16 cellular contexts compared by ENCODE assay signal in genomic region chr11:15568440-15568839, GRCh38.
A peak's percentile ranks its signal among the peaks of the same experiment; 100 is the strongest.
DNase-seq lines count a peak whose midpoint lies in the region; TF ChIP-seq lines count a peak whose summit lies in the region.
"Had no signal": no experiment of that assay in that cellular context is flagged by ENCODE, and none has a peak within 500 bp of the region (broad histone marks: within the 10 kb centered on the region; RNA-seq: fewer than 3 reads in every experiment).

No MANE protein-coding gene starts in this region.

- no peak for TF ChIP-seq CTCF in LNCaP clone FGC (IDR thresholded peaks at IDR 0.05; ENCODE audit: control insufficient read depth, extremely low read depth, insufficient read depth)
- no peak for TF ChIP-seq CTCF in nephron (IDR thresholded peaks at IDR 0.05; ENCODE audit: unreplicated experiment in 3 of 3)
- no peak for TF ChIP-seq CTCF in CD14-positive monocyte (IDR thresholded peaks at IDR 0.05)

- intact Hi-C loops in CD14-positive monocyte (cut with micrococcal nuclease) = no loop called here

- H3K9me3 Mint-ChIP-seq in nephron = no peaks in the 10 kb centered on the region
- H3K9me3 Mint-ChIP-seq in CD14-positive monocyte = peaks cover 4 to 20% (median 7%) of the 10 kb centered on the region in 7 donors

- H3K27me3 Mint-ChIP-seq in nephron (ENCODE audit: low read depth) = no peaks in the 10 kb centered on the region
- H3K27me3 Mint-ChIP-seq in CD14-positive monocyte (ENCODE audit: low read depth in 3 of 3) = peaks cover 0 to 4% (median 0%) of the 10 kb centered on the region in 3 donors
- H3K27me3 Mint-ChIP-seq: CD4-positive, CD25-positive, alpha-beta regulatory T cell had no signal

- no peaks in the 10 kb centered on the region for H3K36me3 Mint-ChIP-seq in nephron (ENCODE audit: low read depth)
- no peaks in the 10 kb centered on the region for H3K36me3 Mint-ChIP-seq in CD14-positive monocyte
- H3K36me3 Mint-ChIP-seq: CD4-positive, CD25-positive, alpha-beta regulatory T cell had no signal

- H3K27ac Mint-ChIP-seq in nephron (peak overlapping the region in 2 of 3 experiments; percentile 19 to 93), CD14-positive monocyte (peak overlapping the region in 1 of 7 donors; percentile 3)
- H3K27ac Mint-ChIP-seq: CD4-positive, CD25-positive, alpha-beta regulatory T cell had no signal

- H3K4me1 Mint-ChIP-seq in nephron (peaks cover 21% of the 10 kb centered on the region), CD14-positive monocyte (no peaks in the 10 kb centered on the region)
- H3K4me1 Mint-ChIP-seq: CD4-positive, CD25-positive, alpha-beta regulatory T cell had no signal

- H3K4me3 Mint-ChIP-seq in nephron = no peak overlapping the region
- no peak overlapping the region for H3K4me3 Mint-ChIP-seq in CD14-positive monocyte
- H3K4me3 Mint-ChIP-seq: CD4-positive, CD25-positive, alpha-beta regulatory T cell had no signal

- DNase-seq in SHP77 (lab: John Stamatoyannopoulos, UW) (peak; percentile 4 to 25), SHP77 treated with DMSO at 0.1 percent for 48 hours (lab: John Stamatoyannopoulos, UW) (no peak), LNCaP clone FGC (ENCODE audit: low read depth) (peak; percentile 30), NCI-H510A (lab: John Stamatoyannopoulos, UW) (peak; percentile 30), CD14-positive monocyte (ENCODE audit: low spot score) (no peak)
- DNase-seq in activated effector memory CD4-positive, alpha-beta T cell treated with Interleukin-2 at 50 U/mL for 16 hours = no peak
- DNase-seq: ACHN; AML-193; CD4-positive, CD25-positive, alpha-beta regulatory T cell; GF-D8; HCEC 1CT; MV-4-11; NCI-H526 treated with DMSO at 0.1 percent for 48 hours; PC-9; SW 1271 had no signal

- H3K4me3 ChIP-seq in LNCaP clone FGC (ENCODE audit: low read depth, low read length) = no peak overlapping the region
- H3K4me3 ChIP-seq: PC-9 had no signal

Comparison
In these comparisons a context has a peak if more than half of its experiments do, and no peak if none do; other contexts are left out.
1. DNase-seq: peak in SHP77 (2 of 2), LNCaP clone FGC (single experiment) and NCI-H510A (single experiment); none in SHP77 treated with DMSO at 0.1 percent for 48 hours (single experiment), activated effector memory CD4-positive, alpha-beta T cell treated with Interleukin-2 at 50 U/mL for 16 hours (single experiment) and CD14-positive monocyte (single experiment).